In the genomic region with DNA sequence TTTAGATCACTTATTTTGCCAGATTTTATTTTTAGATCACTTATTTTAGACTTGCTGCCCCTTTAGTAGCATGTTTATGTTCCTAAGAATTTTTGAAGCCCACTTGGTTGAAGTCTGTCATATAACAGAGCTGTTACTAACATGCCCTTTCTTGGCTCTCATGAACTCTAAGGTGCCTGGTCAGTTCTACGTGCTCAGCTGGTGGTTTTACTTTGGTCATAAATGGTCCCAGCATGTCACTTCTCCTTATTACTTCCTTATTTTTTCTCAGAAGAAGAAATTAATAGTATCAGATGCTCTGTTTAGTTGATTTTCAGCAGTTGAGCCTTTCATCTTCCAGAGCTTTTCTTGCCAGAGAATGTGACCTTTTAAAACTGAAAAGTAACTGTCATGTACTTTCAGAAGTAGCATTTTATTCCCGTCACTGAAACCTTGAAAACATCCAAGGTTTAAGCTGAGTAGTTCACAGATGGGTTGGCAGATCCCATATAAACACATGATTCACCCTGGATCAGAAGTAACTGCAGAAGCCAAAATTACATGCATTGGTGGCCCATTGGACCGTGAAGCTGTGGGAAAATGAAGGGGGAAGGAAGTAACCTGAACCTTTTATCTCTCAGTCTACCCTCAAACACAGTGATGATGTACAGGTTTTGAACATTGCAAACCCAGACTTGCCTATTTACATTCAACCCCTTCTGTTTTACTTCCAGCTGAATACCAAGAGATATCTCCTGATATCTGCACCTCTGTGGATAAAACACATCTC, we compare ENCODE assay signal across 9 cellular contexts. TPM values are rescaled to one million over a fixed set of nuclear protein-coding genes. Genes with fewer than 3 reads are reported as not detected.
DNase-seq lines count a peak whose midpoint lies in the region; ATAC-seq, FAIRE-seq and TF ChIP-seq lines count a peak whose summit lies in the region.
"Had no signal": no experiment of that assay in that cellular context is flagged by ENCODE, and none has a peak within 500 bp of the region (broad histone marks: within the 10 kb centered on the region; RNA-seq: fewer than 3 reads in every experiment).

No MANE protein-coding gene starts in this region.

- in situ Hi-C loops in mammary epithelial cell (cut with MboI; ENCODE audit: low sequenced_read_pairs in 2 of 2) = no loop called here

- H3K9me3 ChIP-seq in endothelial cell of umbilical vein (replicated peaks; ENCODE audit: control insufficient read depth, insufficient read depth, low read length) (no peaks in the 10 kb centered on the region), mammary epithelial cell (replicated peaks; ENCODE audit: insufficient read depth, low read length) (no peaks in the 10 kb centered on the region)

- H3K27me3 ChIP-seq in endothelial cell of umbilical vein (ENCODE audit: control insufficient read depth in 2 of 2, insufficient read depth in 2 of 2, low read length in 2 of 2) (no peaks in the 10 kb centered on the region), mammary epithelial cell (ENCODE audit: insufficient read depth, low read length) (no peaks in the 10 kb centered on the region)

- H3K36me3 ChIP-seq in endothelial cell of umbilical vein (ENCODE audit: control insufficient read depth in 2 of 2, extremely low read depth in 1 of 2, insufficient read depth in 2 of 2, low read length in 2 of 2) = peaks cover 3 to 5% of the 10 kb centered on the region in 2 experiments
- H3K36me3 ChIP-seq in mammary epithelial cell (ENCODE audit: insufficient read depth, low read length) = no peaks in the 10 kb centered on the region

- H3K4me1 Mint-ChIP-seq in activated T-cell treated with anti-CD3 and anti-CD28 coated beads, Interleukin-2, amount 50 U/mL, for 72 hours (ENCODE audit: low read depth) = no peaks in the 10 kb centered on the region

- H3K27ac Mint-ChIP-seq in activated T-cell treated with anti-CD3 and anti-CD28 coated beads, Interleukin-2, amount 50 U/mL, for 72 hours = no peak overlapping the region
- H3K27ac Mint-ChIP-seq: activated naive CD8-positive, alpha-beta T cell had no signal

- CTCF ChIA-PET in endothelial cell of umbilical vein (lab: Charles Lee) (interaction anchor here (0.6 to 1.5 kb wide), 6 partner anchors 10 to 356 kb away, joined by 3 read pairs; no protein-coding TSS in a partner anchor), mammary epithelial cell (lab: Charles Lee; ENCODE audit: low non-redundant PET) (no interaction called here)

- DNase-seq in AG09319 (ENCODE audit: extremely low read depth, low read depth) = peak; percentile 73
- DNase-seq in Kasumi-1 (lab: John Stamatoyannopoulos, UW) = peak; percentile 18 to 35
- peak; percentile 54 for DNase-seq in endothelial cell of umbilical vein (ENCODE audit: low read depth, low spot score)
- peak; percentile 13 for DNase-seq in smooth muscle cell of the brain vasculature (ENCODE audit: low read depth, low spot score)
- DNase-seq in activated T-cell treated with anti-CD3 and anti-CD28 coated beads, Interleukin-2, amount 50 U/mL, for 72 hours = no peak
- no peak for DNase-seq in HTR-8/SVneo (ENCODE audit: insufficient read length, low spot score)
- DNase-seq in mammary epithelial cell = no peak

- no peaks in the 10 kb centered on the region for H3K9me1 ChIP-seq in endothelial cell of umbilical vein (replicated peaks; ENCODE audit: control insufficient read depth, extremely low read depth, insufficient read depth, low read length)

- H3K79me2 ChIP-seq in endothelial cell of umbilical vein (ENCODE audit: control insufficient read depth, insufficient read depth, low read length) (no peaks in the 10 kb centered on the region), mammary epithelial cell (ENCODE audit: insufficient read depth, low read length) (no peaks in the 10 kb centered on the region)

- BruUV-seq in endothelial cell of umbilical vein (replicated peaks; lab: Mats Ljungman, UMichigan) (no TSS peak), mammary epithelial cell (replicated peaks; lab: Mats Ljungman, UMichigan) (no TSS peak)

- dilution Hi-C loops in endothelial cell of umbilical vein (cut with MboI; ENCODE audit: extremely low pct_ligation_motif_present, low sequenced_read_pairs) = no loop called here
- dilution Hi-C loops in mammary epithelial cell (cut with HindIII; ENCODE audit: low sequenced_read_pairs) = no loop called here

- peaks cover 6% of the 10 kb centered on the region for H3K4me1 ChIP-seq in endothelial cell of umbilical vein (ENCODE audit: control insufficient read depth, extremely low read depth, insufficient read depth, low read length)
- no peaks in the 10 kb centered on the region for H3K4me1 ChIP-seq in mammary epithelial cell (ENCODE audit: insufficient read depth, low read length)

- H3K27ac ChIP-seq in endothelial cell of umbilical vein (ENCODE audit: insufficient read depth, low read depth, low read length) (no peak overlapping the region), mammary epithelial cell (ENCODE audit: insufficient read depth, low read depth, low read length) (no peak overlapping the region)

- H3K36me3 Mint-ChIP-seq in activated T-cell treated with anti-CD3 and anti-CD28 coated beads, Interleukin-2, amount 50 U/mL, for 72 hours (ENCODE audit: insufficient read depth in 2 of 2) = peaks cover 0 to 8% of the 10 kb centered on the region in 2 donors

- H4K20me1 ChIP-seq in endothelial cell of umbilical vein (replicated peaks; ENCODE audit: control insufficient read depth, extremely low read depth, insufficient read depth, low read length) (no peaks in the 10 kb centered on the region), mammary epithelial cell (ENCODE audit: insufficient read depth, low read length) (no peaks in the 10 kb centered on the region)

- WGBS in mammary epithelial cell (ENCODE audit: low coverage, missing lambda C conversion rate) = 90% methylated on average over 3 of the region's 3 CpGs

- H2AFZ ChIP-seq in endothelial cell of umbilical vein (ENCODE audit: low read depth, low read length) (no peak overlapping the region), mammary epithelial cell (ENCODE audit: low read depth, low read length) (no peak overlapping the region)

- H3K27me3 Mint-ChIP-seq in activated T-cell treated with anti-CD3 and anti-CD28 coated beads, Interleukin-2, amount 50 U/mL, for 72 hours (ENCODE audit: low read depth) = no peaks in the 10 kb centered on the region
- H3K27me3 Mint-ChIP-seq: activated naive CD8-positive, alpha-beta T cell had no signal

- POLR2A ChIA-PET in endothelial cell of umbilical vein (lab: Charles Lee) = no interaction called here

- H3K9ac ChIP-seq in endothelial cell of umbilical vein (replicated peaks; ENCODE audit: extremely low read depth, insufficient read depth, low read length) (no peak overlapping the region), mammary epithelial cell (ENCODE audit: insufficient read depth, low read length) (no peak overlapping the region)

- H3K4me3 ChIP-seq in endothelial cell of umbilical vein (replicated peaks in 1 of 3; ENCODE audit: insufficient read depth in 1 of 3, low read depth in 1 of 3, low read length in 3 of 3) = no peak overlapping the region
- H3K4me3 ChIP-seq in mammary epithelial cell (replicated peaks in 1 of 3; ENCODE audit: insufficient read depth in 1 of 3, low read depth in 2 of 3, low read length in 3 of 3) = no peak overlapping the region

- TF ChIP-seq POLR2A in endothelial cell of umbilical vein (IDR thresholded peaks at IDR 0.05; ENCODE audit: low read depth, low read length) = no peak

- peak; percentile 75 for ATAC-seq in GM21360 (IDR thresholded peaks at IDR 0.05; ENCODE audit: unreplicated experiment)
- ATAC-seq in activated T-cell treated with anti-CD3 and anti-CD28 coated beads, Interleukin-2, amount 50 U/mL, for 72 hours (replicated peaks in 1 of 2) = no peak

- intact Hi-C loops in endothelial cell of umbilical vein (cut with micrococcal nuclease) (no loop called here), mammary epithelial cell (cut with micrococcal nuclease) (no loop called here)

- no peak overlapping the region for H3K4me3 Mint-ChIP-seq in activated T-cell treated with anti-CD3 and anti-CD28 coated beads, Interleukin-2, amount 50 U/mL, for 72 hours
- H3K4me3 Mint-ChIP-seq: activated naive CD8-positive, alpha-beta T cell had no signal

- TF ChIP-seq CTCF in AG09319 (IDR thresholded peaks at IDR 0.05; ENCODE audit: low read depth, low read length) (no peak), endothelial cell of umbilical vein (IDR thresholded peaks at IDR 0.05; ENCODE audit: extremely low read depth in 1 of 2, insufficient read depth in 1 of 2, low read depth in 1 of 2, low read length in 2 of 2) (no peak), mammary epithelial cell (conservative IDR thresholded peaks at IDR 0.05 in 1 of 2, IDR thresholded peaks at IDR 0.05 in 1 of 2; ENCODE audit: extremely low read depth in 1 of 2, insufficient read depth in 1 of 2, low read depth in 1 of 2, low read length in 2 of 2) (no peak)

- peak; percentile 44 for FAIRE-seq in endothelial cell of umbilical vein (lab: Jason Lieb, UNC)
- no peak for FAIRE-seq in HTR-8/SVneo (lab: Jason Lieb, UNC)

- no peaks in the 10 kb centered on the region for H3K9me3 Mint-ChIP-seq in activated T-cell treated with anti-CD3 and anti-CD28 coated beads, Interleukin-2, amount 50 U/mL, for 72 hours

- no peak overlapping the region for H3K4me2 ChIP-seq in endothelial cell of umbilical vein (ENCODE audit: insufficient read depth, low read length)
- H3K4me2 ChIP-seq in mammary epithelial cell (ENCODE audit: insufficient read depth, low read depth, low read length) = no peak overlapping the region

TF ChIP-seq in endothelial cell of umbilical vein, 7 proteins besides CTCF, POLR2A, EP300 and RAD21 (continues in another document):
- TF ChIP-seq EZH2 (IDR thresholded peaks at IDR 0.05; ENCODE audit: borderline replicate concordance, low read depth, low read length, severe bottlenecking) (no peak), GATA2 (IDR thresholded peaks at IDR 0.05; ENCODE audit: insufficient read depth, insufficient read length, low read depth, low read length) (no peak), FOS (IDR thresholded peaks at IDR 0.05; ENCODE audit: borderline replicate concordance, insufficient read depth, low read length) (no peak)

RNA-seq across cellular contexts. Expression of gene HACD4, which starts 50.5 kb away (rescaled TPM):
- 1.2 and 1.4 TPM in 2 replicates for total RNA-seq in endothelial cell of umbilical vein
- polyA plus RNA-seq in endothelial cell of umbilical vein = 1.2 and 1.3 TPM in 2 replicates
- 1.1 TPM in 2 replicates for polyA plus RNA-seq in endothelial cell of umbilical vein (2011; cell fraction: cytosol; rRNA removed)
- 1.0 and 1.2 TPM in 2 replicates for polyA plus RNA-seq in endothelial cell of umbilical vein (2011; cell fraction: nucleus; rRNA removed)
- 1.6 and 2.0 TPM in 2 replicates for polyA plus RNA-seq in endothelial cell of umbilical vein (2012)
- polyA minus RNA-seq in endothelial cell of umbilical vein = 2.3 and 2.6 TPM in 2 replicates
- not detected for polyA minus RNA-seq in endothelial cell of umbilical vein (2011; cell fraction: cytosol; rRNA and poly(A)+ RNA removed)
- 1.4 and 2.0 TPM in 2 replicates for polyA minus RNA-seq in endothelial cell of umbilical vein (2011; cell fraction: nucleus; rRNA and poly(A)+ RNA removed)
- total RNA-seq in activated T-cell treated with anti-CD3 and anti-CD28 coated beads, Interleukin-2, amount 50 U/mL, for 72 hours = 1 to 10 TPM; 1.8 to 3.3 TPM
- total RNA-seq in mammary epithelial cell = under 1 TPM; 0.14 to 0.67 TPM
- polyA plus RNA-seq in mammary epithelial cell = 0.08 TPM
- polyA minus RNA-seq in mammary epithelial cell = 0.10 TPM

Comparison
In these comparisons a context has a peak if more than half of its experiments do, and no peak if none do; other contexts are left out.
1. DNase-seq: peak in AG09319 (single experiment), Kasumi-1 (2 of 2), endothelial cell of umbilical vein (single experiment) and smooth muscle cell of the brain vasculature (single experiment); none in activated T-cell treated with anti-CD3 and anti-CD28 coated beads, Interleukin-2, amount 50 U/mL, for 72 hours (0 of 2), HTR-8/SVneo (single experiment) and mammary epithelial cell (single experiment).